ENCODE assay signal across 13 cellular contexts in the genomic region with DNA sequence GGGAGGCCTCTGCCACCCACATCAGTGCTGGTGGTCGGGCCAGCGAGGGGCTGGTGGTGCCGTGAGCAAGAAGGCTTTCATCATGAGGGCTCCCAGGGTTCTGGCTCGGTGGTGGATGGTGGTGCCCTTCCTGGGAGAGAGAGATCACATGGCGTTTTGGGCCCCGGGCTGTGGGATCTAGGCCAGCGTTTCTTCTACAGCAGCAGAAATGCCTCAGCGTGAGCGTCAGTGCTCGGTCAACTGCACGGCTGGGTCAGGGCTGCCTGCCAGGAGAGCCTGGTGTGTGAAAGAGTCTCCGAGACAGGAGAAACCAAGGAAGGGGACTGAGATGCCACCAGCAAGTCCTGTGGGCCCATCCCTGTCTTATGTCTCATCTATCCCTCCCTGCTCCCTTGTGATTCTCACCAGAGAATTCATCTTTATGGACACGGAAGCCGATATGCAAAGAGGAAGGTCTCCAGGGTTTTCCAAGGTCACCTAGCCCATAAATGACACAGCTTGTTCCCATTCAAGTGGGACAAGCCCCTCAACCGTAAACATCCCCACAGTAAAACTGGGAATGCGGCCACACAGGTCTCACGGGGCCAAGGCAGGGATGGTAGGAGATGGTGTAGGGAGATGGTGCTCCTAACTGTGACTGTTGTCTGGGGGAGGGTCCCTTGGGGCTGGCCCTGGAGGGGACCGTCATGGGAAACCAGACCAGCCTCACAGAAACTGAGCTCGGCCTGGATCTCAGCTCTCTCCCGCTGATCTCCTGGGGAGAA.
DNase-seq lines count a peak whose midpoint lies in the region; ATAC-seq, FAIRE-seq and TF ChIP-seq lines count a peak whose summit lies in the region.
"Had no signal": no experiment of that assay in that cellular context is flagged by ENCODE, and none has a peak within 500 bp of the region (broad histone marks: within the 10 kb centered on the region; RNA-seq: fewer than 3 reads in every experiment).

No MANE protein-coding gene starts in this region.

- ATAC-seq in sciatic nerve (peak; percentile 54), HG03135 (IDR thresholded peaks at IDR 0.05; ENCODE audit: unreplicated experiment) (no peak)
- ATAC-seq: stimulated activated naive B cell treated with anti-CD40 and anti-IgM and Interleukin-4, amounts not matched to agents 10 μg/mL and 1 μg/mL and 100 μg/mL, for 72 hours had no signal

- H3K9me3 ChIP-seq in OCI-LY7 (ENCODE audit: low read length), result no peaks in the 10 kb centered on the region

- DNase-seq in ELR (ENCODE audit: low read depth) (peak; percentile 46), cerebellum (ENCODE audit: low spot score) (peak; percentile 16), hippocampal formation (lab: John Stamatoyannopoulos, UW) (peak; percentile 44 to 53), sciatic nerve (ENCODE audit: low spot score) (peak; percentile 80), H54 (ENCODE audit: insufficient read length, low spot score) (no peak), activated gamma-delta T cell treated with Interleukin-2 at 50 U/mL for 16 hours (no peak), OCI-LY7 (ENCODE audit: low spot score) (no peak)
- DNase-seq: MV-4-11; NCI-H2227 treated with DMSO at 0.1 percent for 48 hours; stimulated activated naive B cell treated with anti-CD40 and anti-IgM and Interleukin-4, amounts not matched to agents 10 μg/mL and 1 μg/mL and 100 μg/mL, for 72 hours; SW 1271 had no signal

- no peaks in the 10 kb centered on the region for H3K4me1 ChIP-seq in OCI-LY7 (ENCODE audit: insufficient read depth, low read length, poor library complexity, severe bottlenecking)

- no peak for TF ChIP-seq CTCF in OCI-LY7 (conservative IDR thresholded peaks at IDR 0.05; ENCODE audit: low read length)

- H3K4me3 ChIP-seq in OCI-LY7 (ENCODE audit: low read depth, low read length, poor library complexity, severe bottlenecking), result no peak overlapping the region

- H3K79me2 ChIP-seq in OCI-LY7 (ENCODE audit: insufficient read depth, low read depth, low read length), result no peaks in the 10 kb centered on the region

- no peaks in the 10 kb centered on the region for H3K36me3 ChIP-seq in OCI-LY7 (ENCODE audit: insufficient read depth, low read length)

- TF ChIP-seq POLR2A in H54 (IDR thresholded peaks at IDR 0.05; ENCODE audit: low read depth, low read length), result no peak

- no peak overlapping the region for H3K4me2 ChIP-seq in OCI-LY7 (ENCODE audit: low read length)

- intact Hi-C loops in sciatic nerve (cut with DNase I), result no loop called here
- intact Hi-C loops in OCI-LY7 (cut with micrococcal nuclease; ENCODE audit: unreplicated experiment), result no loop called here

- POLR2A ChIA-PET in OCI-LY7 (lab: Charles Lee), result interaction anchor here (0.7 kb wide), 1 partner anchor 209 kb away, joined by 6 read pairs; no protein-coding TSS in a partner anchor

- H4K20me1 ChIP-seq in OCI-LY7 (ENCODE audit: insufficient read depth, low read length), result no peaks in the 10 kb centered on the region

- H3K9me2 ChIP-seq in OCI-LY7 (ENCODE audit: insufficient read depth, low read length), result no peaks in the 10 kb centered on the region

- CTCF ChIA-PET in OCI-LY7 (lab: Charles Lee; ENCODE audit: unreplicated experiment), result no interaction called here

- no peak for FAIRE-seq in H54 (lab: Jason Lieb, UNC)
- FAIRE-seq: GM19239 had no signal

- no peak overlapping the region for H3K27ac ChIP-seq in OCI-LY7 (ENCODE audit: low read depth, low read length, poor library complexity, severe bottlenecking)

- no peak overlapping the region for H2AFZ ChIP-seq in OCI-LY7 (ENCODE audit: low read length)

- BruUV-seq in OCI-LY7 (replicated peaks; lab: Mats Ljungman, UMichigan), result no TSS peak

Comparison
In these comparisons a context has a peak if more than half of its experiments do, and no peak if none do; other contexts are left out.
1. DNase-seq: peak in ELR (single experiment), cerebellum (single experiment), hippocampal formation (2 of 2) and sciatic nerve (single experiment); none in H54 (single experiment), activated gamma-delta T cell treated with Interleukin-2 at 50 U/mL for 16 hours (single experiment) and OCI-LY7 (single experiment).